In the genomic region with DNA sequence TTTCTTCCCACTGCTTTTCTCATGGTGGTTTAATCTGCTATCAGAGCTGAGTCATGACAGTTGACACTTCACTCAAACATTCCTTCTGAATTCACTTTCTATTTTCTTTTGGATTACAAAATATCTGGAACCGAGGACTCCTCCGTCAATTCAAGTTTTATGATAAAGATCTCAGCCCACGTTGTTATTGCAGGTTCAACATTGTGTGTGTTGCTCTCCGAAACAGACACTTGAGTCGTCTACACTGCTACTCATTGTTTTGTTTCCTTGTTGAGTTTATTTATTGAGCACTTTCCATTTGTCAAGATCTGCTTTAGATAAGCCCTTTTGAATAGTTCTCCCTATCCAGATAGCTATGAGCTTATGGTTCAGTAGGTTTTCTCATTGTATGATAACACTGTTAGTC, we compare ENCODE assay signal across 1 cellular context.
A peak's percentile ranks its signal among the peaks of the same experiment; 100 is the strongest.
TF ChIP-seq lines count a peak whose summit lies in the region.

No MANE protein-coding gene starts in this region.

TF ChIP-seq in K562, 482 proteins besides CTCF, POLR2A, EP300 and RAD21 (continued from another document):
- TF ChIP-seq, protein P1, sequence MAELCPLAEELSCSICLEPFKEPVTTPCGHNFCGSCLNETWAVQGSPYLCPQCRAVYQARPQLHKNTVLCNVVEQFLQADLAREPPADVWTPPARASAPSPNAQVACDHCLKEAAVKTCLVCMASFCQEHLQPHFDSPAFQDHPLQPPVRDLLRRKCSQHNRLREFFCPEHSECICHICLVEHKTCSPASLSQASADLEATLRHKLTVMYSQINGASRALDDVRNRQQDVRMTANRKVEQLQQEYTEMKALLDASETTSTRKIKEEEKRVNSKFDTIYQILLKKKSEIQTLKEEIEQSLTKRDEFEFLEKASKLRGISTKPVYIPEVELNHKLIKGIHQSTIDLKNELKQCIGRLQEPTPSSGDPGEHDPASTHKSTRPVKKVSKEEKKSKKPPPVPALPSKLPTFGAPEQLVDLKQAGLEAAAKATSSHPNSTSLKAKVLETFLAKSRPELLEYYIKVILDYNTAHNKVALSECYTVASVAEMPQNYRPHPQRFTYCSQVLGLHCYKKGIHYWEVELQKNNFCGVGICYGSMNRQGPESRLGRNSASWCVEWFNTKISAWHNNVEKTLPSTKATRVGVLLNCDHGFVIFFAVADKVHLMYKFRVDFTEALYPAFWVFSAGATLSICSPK (IDR thresholded peaks at IDR 0.05; ENCODE audit: borderline replicate concordance): no peak
- no peak for TF ChIP-seq FOXK2 (conservative IDR thresholded peaks at IDR 0.05 in 1 of 2, IDR thresholded peaks at IDR 0.05 in 1 of 2; ENCODE audit: low read depth in 2 of 2)
- TF ChIP-seq NFXL1 (CRISPR knock-in tag; IDR thresholded peaks at IDR 0.05): 0 out of 2 replicates have a peak, but pooled peaks have one; percentile 61
- TF ChIP-seq, protein P2, sequence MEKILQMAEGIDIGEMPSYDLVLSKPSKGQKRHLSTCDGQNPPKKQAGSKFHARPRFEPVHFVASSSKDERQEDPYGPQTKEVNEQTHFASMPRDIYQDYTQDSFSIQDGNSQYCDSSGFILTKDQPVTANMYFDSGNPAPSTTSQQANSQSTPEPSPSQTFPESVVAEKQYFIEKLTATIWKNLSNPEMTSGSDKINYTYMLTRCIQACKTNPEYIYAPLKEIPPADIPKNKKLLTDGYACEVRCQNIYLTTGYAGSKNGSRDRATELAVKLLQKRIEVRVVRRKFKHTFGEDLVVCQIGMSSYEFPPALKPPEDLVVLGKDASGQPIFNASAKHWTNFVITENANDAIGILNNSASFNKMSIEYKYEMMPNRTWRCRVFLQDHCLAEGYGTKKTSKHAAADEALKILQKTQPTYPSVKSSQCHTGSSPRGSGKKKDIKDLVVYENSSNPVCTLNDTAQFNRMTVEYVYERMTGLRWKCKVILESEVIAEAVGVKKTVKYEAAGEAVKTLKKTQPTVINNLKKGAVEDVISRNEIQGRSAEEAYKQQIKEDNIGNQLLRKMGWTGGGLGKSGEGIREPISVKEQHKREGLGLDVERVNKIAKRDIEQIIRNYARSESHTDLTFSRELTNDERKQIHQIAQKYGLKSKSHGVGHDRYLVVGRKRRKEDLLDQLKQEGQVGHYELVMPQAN (IDR thresholded peaks at IDR 0.05; ENCODE audit: borderline replicate concordance): no peak
- no peak for TF ChIP-seq SUPT5H (IDR thresholded peaks at IDR 0.05)
- TF ChIP-seq TOE1 (IDR thresholded peaks at IDR 0.05; ENCODE audit: borderline replicate concordance): no peak
- TF ChIP-seq TOE1 (CRISPR knock-in tag; IDR thresholded peaks at IDR 0.05; ENCODE audit: borderline replicate concordance, low read depth): no peak
- TF ChIP-seq CEBPB (tag; IDR thresholded peaks at IDR 0.05): no peak
- no peak for TF ChIP-seq DNMT1 (IDR thresholded peaks at IDR 0.05)
- TF ChIP-seq BRF1 (IDR thresholded peaks at IDR 0.05; ENCODE audit: borderline replicate concordance, extremely low read depth, insufficient read length): no peak
- no peak for TF ChIP-seq HNRNPL (IDR thresholded peaks at IDR 0.05; ENCODE audit: low read depth, low read length)
- TF ChIP-seq, protein P3, sequence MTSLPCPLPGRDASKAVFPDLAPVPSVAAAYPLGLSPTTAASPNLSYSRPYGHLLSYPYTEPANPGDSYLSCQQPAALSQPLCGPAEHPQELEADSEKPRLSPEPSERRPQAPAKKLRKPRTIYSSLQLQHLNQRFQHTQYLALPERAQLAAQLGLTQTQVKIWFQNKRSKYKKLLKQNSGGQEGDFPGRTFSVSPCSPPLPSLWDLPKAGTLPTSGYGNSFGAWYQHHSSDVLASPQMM (CRISPR knock-in tag; IDR thresholded peaks at IDR 0.05): no peak
- no peak for TF ChIP-seq SMC3 (conservative IDR thresholded peaks at IDR 0.05; ENCODE audit: insufficient read depth, low read depth, low read length)
- TF ChIP-seq, protein P4, sequence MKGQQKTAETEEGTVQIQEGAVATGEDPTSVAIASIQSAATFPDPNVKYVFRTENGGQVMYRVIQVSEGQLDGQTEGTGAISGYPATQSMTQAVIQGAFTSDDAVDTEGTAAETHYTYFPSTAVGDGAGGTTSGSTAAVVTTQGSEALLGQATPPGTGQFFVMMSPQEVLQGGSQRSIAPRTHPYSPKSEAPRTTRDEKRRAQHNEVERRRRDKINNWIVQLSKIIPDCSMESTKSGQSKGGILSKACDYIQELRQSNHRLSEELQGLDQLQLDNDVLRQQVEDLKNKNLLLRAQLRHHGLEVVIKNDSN (CRISPR knock-in tag; IDR thresholded peaks at IDR 0.05): no peak
- no peak for TF ChIP-seq NCOA2 (IDR thresholded peaks at IDR 0.05; ENCODE audit: partially characterized antibody in 2 of 2)
- no peak for TF ChIP-seq FOXJ3 (CRISPR knock-in tag; IDR thresholded peaks at IDR 0.05)
- no peak for TF ChIP-seq SRSF1 (IDR thresholded peaks at IDR 0.05; ENCODE audit: low read depth, low read length)
- no peak for TF ChIP-seq ZNF175 (CRISPR knock-in tag; IDR thresholded peaks at IDR 0.05; ENCODE audit: low read depth)
- no peak for TF ChIP-seq MTA3 (IDR thresholded peaks at IDR 0.05; ENCODE audit: borderline replicate concordance)
